22 cellular contexts compared by ENCODE assay signal in the genomic region with DNA sequence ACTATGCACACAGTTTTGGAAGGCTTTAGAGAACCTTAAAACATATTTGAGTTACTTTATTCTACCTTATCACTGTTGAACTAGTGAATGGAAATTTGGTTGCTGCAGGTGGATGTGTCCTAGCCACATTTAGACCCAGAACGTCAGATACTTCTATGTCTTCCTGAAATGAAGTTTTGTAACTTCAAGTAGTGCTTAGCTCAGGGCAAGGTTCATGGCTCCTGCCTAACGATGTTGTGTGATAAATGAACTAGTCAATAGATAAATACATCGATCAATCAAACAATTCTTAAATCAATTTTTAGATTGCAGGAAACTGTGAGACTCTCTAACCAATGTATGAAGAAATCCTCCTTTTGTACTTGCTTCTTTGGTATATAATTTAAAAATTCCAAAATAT. TPM values are rescaled to one million over a fixed set of nuclear protein-coding genes. Genes with fewer than 3 reads are reported as not detected.
DNase-seq lines count a peak whose midpoint lies in the region; ATAC-seq and TF ChIP-seq lines count a peak whose summit lies in the region.
"Had no signal": no experiment of that assay in that cellular context is flagged by ENCODE, and none has a peak within 500 bp of the region (broad histone marks: within the 10 kb centered on the region; RNA-seq: fewer than 3 reads in every experiment).

No MANE protein-coding gene starts in this region.

- H3K4me1 ChIP-seq in Peyer's patch (peaks cover 0 to 10% (median 0%) of the 10 kb centered on the region in 4 donors), right lobe of liver (no peaks in the 10 kb centered on the region), A673 (ENCODE audit: insufficient read depth, low read length, poor library complexity, severe bottlenecking) (peaks cover 7% of the 10 kb centered on the region), Karpas-422 (ENCODE audit: low read length) (peaks cover 2% of the 10 kb centered on the region; the same call in 1 of the 2 replicates)
- H3K4me1 ChIP-seq: A549 had no signal

- POLR2A ChIA-PET in A673 (lab: Charles Lee; ENCODE audit: low non-redundant PET), result no interaction called here

- H2AFZ ChIP-seq in Karpas-422 (ENCODE audit: low read length), result no peak overlapping the region
- H2AFZ ChIP-seq: GM23248 had no signal

- no peak for TF ChIP-seq POLR2A in Peyer's patch (IDR thresholded peaks at IDR 0.05)
- no peak for TF ChIP-seq POLR2A in right lobe of liver (IDR thresholded peaks at IDR 0.05)

- WGBS in right lobe of liver (ENCODE audit: insufficient coverage, low coverage, low lambda C conversion rate, missing lambda C conversion rate), result 19% methylated on average over 3 of the region's 3 CpGs

- DNase-seq in Peyer's patch, result no peak
- no peak for DNase-seq in left colon
- DNase-seq in right lobe of liver, result no peak
- no peak for DNase-seq in A673 (ENCODE audit: low spot score)
- no peak for DNase-seq in stimulated activated naive CD8-positive, alpha-beta T cell treated with anti-CD3 and anti-CD28 coated beads, Interleukin-15, Interleukin-2, amounts not matched to agents 100 U/mL and 50 U/mL, for 24 hours
- DNase-seq in Karpas-422, result no peak
- DNase-seq: 8988T; C1 segment of cervical spinal cord; Calu3; CD4-positive, alpha-beta memory T cell; COR-L47; DMS53; DMS79 treated with DMSO at 0.1 percent for 48 hours; GF-D8; GM23248; H7; HCEC 1CT had no signal

- no peak overlapping the region for H3K9ac ChIP-seq in Karpas-422 (ENCODE audit: low read length)
- H3K9ac ChIP-seq: GM23248 had no signal

- no peaks in the 10 kb centered on the region for H3K79me2 ChIP-seq in Karpas-422 (ENCODE audit: low read length)

- H3K36me3 ChIP-seq in Peyer's patch, result no peaks in the 10 kb centered on the region
- no peaks in the 10 kb centered on the region for H3K36me3 ChIP-seq in right lobe of liver
- no peaks in the 10 kb centered on the region for H3K36me3 ChIP-seq in A673 (ENCODE audit: insufficient read depth, low read length, poor library complexity, severe bottlenecking)
- H3K36me3 ChIP-seq in Karpas-422 (ENCODE audit: insufficient read depth, low read length), result no peaks in the 10 kb centered on the region

- CTCF ChIA-PET in A673 (lab: Charles Lee), result no interaction called here

- no peaks in the 10 kb centered on the region for H3K27me3 ChIP-seq in Peyer's patch
- no peaks in the 10 kb centered on the region for H3K27me3 ChIP-seq in right lobe of liver
- H3K27me3 ChIP-seq in A673 (replicated peaks; ENCODE audit: insufficient read depth, low read depth, low read length, poor library complexity), result no peaks in the 10 kb centered on the region
- H3K27me3 ChIP-seq in Karpas-422 (ENCODE audit: low read length), result no peaks in the 10 kb centered on the region

- H4K20me1 ChIP-seq in Karpas-422 (ENCODE audit: insufficient read depth, low read depth, low read length), result no peaks in the 10 kb centered on the region

- no peaks in the 10 kb centered on the region for H3K9me3 ChIP-seq in Peyer's patch
- H3K9me3 ChIP-seq in right lobe of liver, result no peaks in the 10 kb centered on the region
- no peaks in the 10 kb centered on the region for H3K9me3 ChIP-seq in A673 (ENCODE audit: low read depth, low read length, poor library complexity, severe bottlenecking)
- no peaks in the 10 kb centered on the region for H3K9me3 ChIP-seq in Karpas-422 (ENCODE audit: low read length)

- H3K4me2 ChIP-seq in Karpas-422 (ENCODE audit: low read depth, low read length, poor library complexity, severe bottlenecking), result no peak overlapping the region
- H3K4me2 ChIP-seq: A549 had no signal

- BruUV-seq in A673 (replicated peaks; lab: Mats Ljungman, UMichigan), result no TSS peak

- intact Hi-C loops in left colon (cut with DNase I, micrococcal nuclease), result no loop called here
- intact Hi-C loops in right lobe of liver (cut with DNase I), result no loop called here
- intact Hi-C loops in A673 (cut with micrococcal nuclease; ENCODE audit: unreplicated experiment), result no loop called here

- H3K27ac ChIP-seq in Peyer's patch (peak overlapping the region in 3 of 4 donors; percentile 23 to 77 (median 70)), right lobe of liver (no peak overlapping the region), A673 (ENCODE audit: low read depth, low read length, poor library complexity, severe bottlenecking) (no peak overlapping the region), Karpas-422 (ENCODE audit: low read length) (no peak overlapping the region)
- H3K27ac ChIP-seq: A549, GM23248 had no signal

- TF ChIP-seq CTCF in Peyer's patch (IDR thresholded peaks at IDR 0.05), result no peak
- TF ChIP-seq CTCF in right lobe of liver (IDR thresholded peaks at IDR 0.05), result no peak
- TF ChIP-seq CTCF in A673 (conservative IDR thresholded peaks at IDR 0.05; ENCODE audit: low read depth, low read length), result no peak

- H3K4me3 ChIP-seq in Peyer's patch (no peak overlapping the region), right lobe of liver (no peak overlapping the region), A673 (ENCODE audit: low read depth, low read length, poor library complexity, severe bottlenecking) (no peak overlapping the region), Karpas-422 (ENCODE audit: low read length) (no peak overlapping the region)
- H3K4me3 ChIP-seq: A549, GM23248 had no signal

- H3K9me2 ChIP-seq in Karpas-422 (replicated peaks; ENCODE audit: insufficient read depth, low read length), result no peaks in the 10 kb centered on the region

- ATAC-seq in left colon (peak; percentile 47), right lobe of liver (peak in 3 of 4 donors; percentile 36 to 80 (median 40)), GM18520 (IDR thresholded peaks at IDR 0.05; ENCODE audit: unreplicated experiment) (no peak)
- ATAC-seq in stimulated activated naive CD8-positive, alpha-beta T cell treated with anti-CD3 and anti-CD28 coated beads, Interleukin-15, Interleukin-2, amounts not matched to agents 100 U/mL and 50 U/mL, for 24 hours, result no peak
- ATAC-seq: A549 had no signal

RNA-seq across cellular contexts. Expression of a gene that starts 37.2 kb away (rescaled TPM):
- 100 to 1,000 TPM in 3 of 4 donors, 1 to 10 TPM in 1; 1.7 to 500 (median 217) TPM for total RNA-seq in Peyer's patch
- under 1 TPM in 1 of 2 donors, not detected in 1; 0.70 TPM for total RNA-seq in left colon
- total RNA-seq in right lobe of liver, result 100 to 1,000 TPM; 210 to 473 (median 316) TPM
- total RNA-seq in A673 (2021), result not detected in 2 replicates
- total RNA-seq in Karpas-422 (2014; rRNA removed; shearing (Covaris generic); ENCODE audit: low replicate concordance), result not detected in 2 replicates
- total RNA-seq: CD4-positive, alpha-beta memory T cell; Daoy; G401; H1; H7 had no signal

RNA-seq across cellular contexts. Expression of a gene that starts 59.8 kb away (rescaled TPM):
- total RNA-seq in Peyer's patch (10 to 100 TPM; 15.2 to 55.3 (median 25.8) TPM), left colon (10 to 100 TPM; 27.0 to 83.9 TPM), right lobe of liver (10 to 100 TPM in 5 of 6 experiments, 1 to 10 TPM in 1; 7.9 to 63.0 (median 47.5) TPM), A673 (2021) (0.28 TPM in 1 of 2 replicates, not detected in the other)
- total RNA-seq in Karpas-422 (2014; rRNA removed; shearing (Covaris generic); ENCODE audit: low replicate concordance), result not detected in 2 replicates
- total RNA-seq: CD4-positive, alpha-beta memory T cell had no signal

Comparison
In these comparisons a context has a peak if more than half of its experiments do, and no peak if none do; other contexts are left out.
1. H3K27ac ChIP-seq: peak in Peyer's patch (3 of 4); none in right lobe of liver (0 of 3), A673 (single experiment) and Karpas-422 (single experiment).
2. ATAC-seq: peak in left colon (single experiment) and right lobe of liver (3 of 4); none in GM18520 (single experiment) and stimulated activated naive CD8-positive, alpha-beta T cell treated with anti-CD3 and anti-CD28 coated beads, Interleukin-15, Interleukin-2, amounts not matched to agents 100 U/mL and 50 U/mL, for 24 hours (single experiment).